ENCODE assay signal across 10 cellular contexts in the genomic region with DNA sequence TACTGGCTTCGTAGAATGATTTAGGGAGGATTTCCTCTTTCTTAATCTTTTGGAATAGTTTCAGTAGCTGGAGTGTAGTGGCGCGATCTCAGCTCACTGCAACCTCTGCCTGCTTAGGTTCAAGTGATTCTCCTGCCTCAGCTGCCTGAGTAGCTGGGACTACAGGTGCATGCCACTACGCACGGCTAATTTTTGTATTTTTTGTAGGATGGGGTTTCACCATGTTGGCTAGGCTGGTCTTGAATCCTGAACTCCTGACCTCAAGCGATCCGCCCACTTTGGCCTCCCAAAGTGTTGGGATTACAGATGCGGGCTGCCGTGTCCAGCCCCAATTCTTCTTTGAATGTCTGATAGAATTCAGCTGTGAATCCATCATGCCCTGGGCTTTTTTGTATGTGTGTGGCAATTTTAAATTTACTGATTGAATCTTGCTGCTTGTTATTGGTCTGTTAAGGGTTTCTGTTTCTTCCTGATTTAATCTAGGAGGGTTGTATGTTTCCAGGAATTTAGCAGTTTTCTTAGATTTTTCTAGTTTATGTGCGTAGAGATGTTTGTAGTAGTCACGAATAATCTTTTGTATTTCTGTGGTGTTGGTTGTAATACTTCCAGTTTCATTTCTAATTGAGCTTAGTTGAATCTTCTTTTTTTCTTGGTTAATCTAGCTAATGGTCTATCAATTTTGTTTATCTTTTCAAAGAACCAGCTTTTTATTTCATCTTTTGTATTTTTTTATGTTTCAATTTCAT. TPM values are rescaled to one million over a fixed set of nuclear protein-coding genes. Genes with fewer than 3 reads are reported as not detected.
DNase-seq lines count a peak whose midpoint lies in the region; ATAC-seq and TF ChIP-seq lines count a peak whose summit lies in the region.
"Had no signal": no experiment of that assay in that cellular context is flagged by ENCODE, and none has a peak within 500 bp of the region (broad histone marks: within the 10 kb centered on the region; RNA-seq: fewer than 3 reads in every experiment).

No MANE protein-coding gene starts in this region.

- 47 to 61% methylated on average over 11 of the region's 11 CpGs for WGBS in lung, 2 donors
- WGBS in transverse colon (ENCODE audit: low coverage in 1 of 2), 2 donors: 48 to 62% methylated on average over 5 to 11 of the region's 11 CpGs
- WGBS in H9 (ENCODE audit: extremely low coverage, insufficient read length, low lambda C conversion rate): no CpG with 5 or more reads among the region's 11 CpGs

- no peak overlapping the region for H2BK5ac ChIP-seq in H9 (ENCODE audit: insufficient read length, low read length)

- no peaks in the 10 kb centered on the region for H3K79me1 ChIP-seq in H9 (ENCODE audit: insufficient read depth, low read depth, low read length, poor library complexity, severe bottlenecking)

- H3K4ac ChIP-seq in H9 (ENCODE audit: low read depth, low read length): no peak overlapping the region

- no peak overlapping the region for H2BK12ac ChIP-seq in H9 (ENCODE audit: insufficient read length, low read depth, low read length)

- H4K91ac ChIP-seq in H9 (ENCODE audit: insufficient read length, low read depth, low read length): no peak overlapping the region

- no peak overlapping the region for H4K5ac ChIP-seq in H9 (ENCODE audit: insufficient read length, low read depth, low read length)

- H3K36me3 Mint-ChIP-seq in activated T-cell treated with anti-CD3 and anti-CD28 coated beads, Interleukin-2, amount 50 U/mL, for 24 hours (ENCODE audit: low read depth): peaks cover 10% of the 10 kb centered on the region
- H3K36me3 Mint-ChIP-seq in H9 (ENCODE audit: insufficient read depth in 1 of 3, low read depth in 3 of 3): peaks cover 7 to 12% (median 12%) of the 10 kb centered on the region in 3 experiments

- no peak overlapping the region for H3K4me2 ChIP-seq in H9 (ENCODE audit: insufficient read depth, insufficient read length, low read length)

- no peak for ATAC-seq in lung (ENCODE audit: insufficient read depth, low FRiP score)
- no peak for ATAC-seq in GM18870 (IDR thresholded peaks at IDR 0.05; ENCODE audit: unreplicated experiment)

- H3K27ac Mint-ChIP-seq in activated T-cell treated with anti-CD3 and anti-CD28 coated beads, Interleukin-2, amount 50 U/mL, for 24 hours: peak overlapping the region; percentile 84
- no peak overlapping the region for H3K27ac Mint-ChIP-seq in H9

- TF ChIP-seq POLR2A in transverse colon (IDR thresholded peaks at IDR 0.05): no peak

- no peak overlapping the region for H3T11ph ChIP-seq in H9 (ENCODE audit: low read length)

- H3K9me3 ChIP-seq in colonic mucosa: no peaks in the 10 kb centered on the region
- H3K9me3 ChIP-seq in lung (ENCODE audit: control insufficient read depth in 2 of 2, insufficient read depth in 1 of 2, low read length in 1 of 2): no peaks in the 10 kb centered on the region
- H3K9me3 ChIP-seq in transverse colon: peaks cover 0 to 4% of the 10 kb centered on the region in 2 donors
- no peaks in the 10 kb centered on the region for H3K9me3 ChIP-seq in H9 (ENCODE audit: control insufficient read depth, low read depth, low read length)

- no peak overlapping the region for H3K4me3 ChIP-seq in colonic mucosa
- no peak overlapping the region for H3K4me3 ChIP-seq in lung
- peak overlapping the region in 1 of 4 donors; percentile 25 for H3K4me3 ChIP-seq in transverse colon

- H3K36me3 ChIP-seq in colonic mucosa (no peaks in the 10 kb centered on the region), lung (ENCODE audit: control insufficient read depth in 2 of 2, insufficient read depth in 2 of 2, low read length in 2 of 2) (no peaks in the 10 kb centered on the region), transverse colon (no peaks in the 10 kb centered on the region)

- no peaks in the 10 kb centered on the region for H3K79me2 ChIP-seq in H9 (ENCODE audit: insufficient read depth, low read length)

- no peaks in the 10 kb centered on the region for H3K23me2 ChIP-seq in H9 (ENCODE audit: insufficient read length, low read depth, low read length, poor library complexity, severe bottlenecking)

- peak overlapping the region; percentile 48 for H3K27ac ChIP-seq in colonic mucosa
- H3K27ac ChIP-seq in lung (ENCODE audit: low read depth in 1 of 2, low read length in 1 of 2): peak overlapping the region; percentile 40 to 67
- H3K27ac ChIP-seq in transverse colon: peak overlapping the region; percentile 17 to 67 (median 56)
- no peak overlapping the region for H3K27ac ChIP-seq in H9 (ENCODE audit: insufficient read length, low read depth, low read length)

- H2BK15ac ChIP-seq in H9 (ENCODE audit: low read depth, low read length): no peak overlapping the region

- peak overlapping the region; percentile 80 for H3K4me3 Mint-ChIP-seq in activated T-cell treated with anti-CD3 and anti-CD28 coated beads, Interleukin-2, amount 50 U/mL, for 24 hours
- H3K4me3 Mint-ChIP-seq in H9: no peak overlapping the region

- no peak overlapping the region for H3K56ac ChIP-seq in H9 (ENCODE audit: insufficient read length, low read depth, low read length)

- H4K8ac ChIP-seq in H9 (replicated peaks; ENCODE audit: insufficient read length, low read depth, low read length): no peak overlapping the region

- H4K20me1 ChIP-seq in H9 (ENCODE audit: control insufficient read depth, insufficient read depth, insufficient read length): no peaks in the 10 kb centered on the region

- no peak overlapping the region for H3K23ac ChIP-seq in H9 (ENCODE audit: insufficient read length, low read depth, low read length)

- TF ChIP-seq CTCF in colonic mucosa (IDR thresholded peaks at IDR 0.05) (no peak), lung (IDR thresholded peaks at IDR 0.05; ENCODE audit: control extremely low read depth, extremely low read depth) (no peak), transverse colon (IDR thresholded peaks at IDR 0.05) (no peak), H9 (conservative IDR thresholded peaks at IDR 0.05) (no peak)

- in situ Hi-C loops in transverse colon (cut with MboI; ENCODE audit: low pct_ligation_motif_present in 1 of 4, low pct_unique_long_range_greater_than_20kb in 1 of 4, low sequenced_read_pairs in 3 of 4): no loop called here

- DNase-seq in activated T-cell treated with anti-CD3 and anti-CD28 coated beads, Interleukin-2, amount 50 U/mL, for 24 hours: peak; percentile 36
- DNase-seq in activated T-cell treated with anti-CD3 and anti-CD28 coated beads for 4 hours (no peak), colonic mucosa (no peak), lung (ENCODE audit: low spot score) (no peak), transverse colon (no peak), H9 (no peak), activated gamma-delta T cell (lab: John Stamatoyannopoulos, UW) (no peak)
- DNase-seq: NCI-H1436 treated with DMSO at 0.1 percent for 48 hours; stimulated activated CD4-positive, alpha-beta T cell treated with anti-CD3 and anti-CD28 coated beads, Interleukin-2, amount 100 ng/mL, for 48 hours had no signal

- peaks cover 5% of the 10 kb centered on the region for H3K9me3 Mint-ChIP-seq in activated T-cell treated with anti-CD3 and anti-CD28 coated beads, Interleukin-2, amount 50 U/mL, for 24 hours
- H3K9me3 Mint-ChIP-seq in H9: peaks cover 14 to 23% of the 10 kb centered on the region in 2 experiments

- H2BK120ac ChIP-seq in H9 (ENCODE audit: low read depth, low read length, poor library complexity, severe bottlenecking): no peak overlapping the region

- no peak overlapping the region for H3K18ac ChIP-seq in H9 (ENCODE audit: insufficient read length, low read depth, low read length)

- H3K4me1 ChIP-seq in colonic mucosa (no peaks in the 10 kb centered on the region), lung (ENCODE audit: control insufficient read depth in 2 of 2, insufficient read depth in 2 of 2, low read length in 2 of 2) (peaks cover 3 to 6% of the 10 kb centered on the region in 2 donors), transverse colon (peaks cover 0 to 21% (median 1%) of the 10 kb centered on the region in 4 donors), H9 (ENCODE audit: insufficient read depth, low read length) (no peaks in the 10 kb centered on the region)

- intact Hi-C loops in colonic mucosa (cut with DNase I) (no loop called here), transverse colon (cut with DNase I; ENCODE audit: low total_unique reads) (no loop called here)

- no peak overlapping the region for H2AFZ ChIP-seq in H9 (ENCODE audit: low read length)

- no peak overlapping the region for H2AK5ac ChIP-seq in H9 (ENCODE audit: insufficient read length, low read length)

- H3K4me1 Mint-ChIP-seq in activated T-cell treated with anti-CD3 and anti-CD28 coated beads, Interleukin-2, amount 50 U/mL, for 24 hours (ENCODE audit: low read depth): peaks cover 75% of the 10 kb centered on the region
- H3K4me1 Mint-ChIP-seq in H9: no peaks in the 10 kb centered on the region

- H3K27me3 ChIP-seq in colonic mucosa: no peaks in the 10 kb centered on the region
- no peaks in the 10 kb centered on the region for H3K27me3 ChIP-seq in lung (ENCODE audit: control insufficient read depth, insufficient read depth)
- H3K27me3 ChIP-seq in transverse colon: no peaks in the 10 kb centered on the region
- H3K27me3 ChIP-seq in H9 (ENCODE audit: insufficient read depth, low read length): no peaks in the 10 kb centered on the region

- no peaks in the 10 kb centered on the region for H3K27me3 Mint-ChIP-seq in activated T-cell treated with anti-CD3 and anti-CD28 coated beads, Interleukin-2, amount 50 U/mL, for 24 hours
- H3K27me3 Mint-ChIP-seq in H9 (ENCODE audit: low read depth): peaks cover 2% of the 10 kb centered on the region; the same call in 1 of the 2 replicates

- no peak overlapping the region for H3K9ac ChIP-seq in colonic mucosa (ENCODE audit: low read depth in 2 of 2, low read length in 2 of 2)
- no peak overlapping the region for H3K9ac ChIP-seq in H9 (ENCODE audit: extremely low read depth, insufficient read length, low read length)

- no peak overlapping the region for H3K14ac ChIP-seq in H9 (ENCODE audit: insufficient read depth, low read length)

- TF ChIP-seq EP300 in transverse colon (IDR thresholded peaks at IDR 0.05; ENCODE audit: low read depth): no peak

- no peak overlapping the region for H2BK20ac ChIP-seq in H9 (ENCODE audit: low read depth, low read length, poor library complexity, severe bottlenecking)

RNA-seq across cellular contexts. Expression of gene MAN1C1, which starts 15.3 kb away (rescaled TPM):
- total RNA-seq in colonic mucosa (1 to 10 TPM; 2.7 to 4.3 TPM), lung (10 to 100 TPM; 14.5 to 14.7 TPM), transverse colon (1 to 10 TPM; 2.4 to 6.8 (median 4.3) TPM), H9 (2021) (9.3 and 9.9 TPM in 2 replicates)
- polyA plus RNA-seq in lung: 10 to 100 TPM in 1 of 2 donors, 1 to 10 TPM in 1; 4.6 to 11.6 TPM
